In the genomic region with DNA sequence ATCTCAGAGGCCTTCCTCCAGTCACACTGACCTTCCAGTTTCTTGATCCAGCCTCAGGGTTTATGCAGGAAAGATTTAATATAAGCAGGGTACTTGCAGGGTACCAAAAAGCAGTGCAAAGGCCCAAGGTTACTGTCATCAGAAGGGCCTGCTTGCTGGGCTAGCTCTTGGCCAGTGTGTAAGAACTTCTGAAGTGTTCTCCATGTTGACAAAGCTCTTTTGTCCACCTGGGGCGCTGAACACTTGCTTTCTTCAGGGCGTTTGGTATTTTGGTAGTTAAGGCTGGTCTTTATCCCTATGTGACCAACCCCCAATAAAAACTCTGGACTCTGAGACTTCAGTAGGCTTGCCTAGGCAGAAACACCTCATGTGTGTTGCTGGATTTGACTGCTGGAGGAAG, we compare ENCODE assay signal across 2 cellular contexts.
TF ChIP-seq lines count a peak whose summit lies in the region.

No MANE protein-coding gene starts in this region.

TF ChIP-seq in GM23338, 12 proteins besides CTCF, POLR2A, EP300 and RAD21:
- TF ChIP-seq, protein P1, sequence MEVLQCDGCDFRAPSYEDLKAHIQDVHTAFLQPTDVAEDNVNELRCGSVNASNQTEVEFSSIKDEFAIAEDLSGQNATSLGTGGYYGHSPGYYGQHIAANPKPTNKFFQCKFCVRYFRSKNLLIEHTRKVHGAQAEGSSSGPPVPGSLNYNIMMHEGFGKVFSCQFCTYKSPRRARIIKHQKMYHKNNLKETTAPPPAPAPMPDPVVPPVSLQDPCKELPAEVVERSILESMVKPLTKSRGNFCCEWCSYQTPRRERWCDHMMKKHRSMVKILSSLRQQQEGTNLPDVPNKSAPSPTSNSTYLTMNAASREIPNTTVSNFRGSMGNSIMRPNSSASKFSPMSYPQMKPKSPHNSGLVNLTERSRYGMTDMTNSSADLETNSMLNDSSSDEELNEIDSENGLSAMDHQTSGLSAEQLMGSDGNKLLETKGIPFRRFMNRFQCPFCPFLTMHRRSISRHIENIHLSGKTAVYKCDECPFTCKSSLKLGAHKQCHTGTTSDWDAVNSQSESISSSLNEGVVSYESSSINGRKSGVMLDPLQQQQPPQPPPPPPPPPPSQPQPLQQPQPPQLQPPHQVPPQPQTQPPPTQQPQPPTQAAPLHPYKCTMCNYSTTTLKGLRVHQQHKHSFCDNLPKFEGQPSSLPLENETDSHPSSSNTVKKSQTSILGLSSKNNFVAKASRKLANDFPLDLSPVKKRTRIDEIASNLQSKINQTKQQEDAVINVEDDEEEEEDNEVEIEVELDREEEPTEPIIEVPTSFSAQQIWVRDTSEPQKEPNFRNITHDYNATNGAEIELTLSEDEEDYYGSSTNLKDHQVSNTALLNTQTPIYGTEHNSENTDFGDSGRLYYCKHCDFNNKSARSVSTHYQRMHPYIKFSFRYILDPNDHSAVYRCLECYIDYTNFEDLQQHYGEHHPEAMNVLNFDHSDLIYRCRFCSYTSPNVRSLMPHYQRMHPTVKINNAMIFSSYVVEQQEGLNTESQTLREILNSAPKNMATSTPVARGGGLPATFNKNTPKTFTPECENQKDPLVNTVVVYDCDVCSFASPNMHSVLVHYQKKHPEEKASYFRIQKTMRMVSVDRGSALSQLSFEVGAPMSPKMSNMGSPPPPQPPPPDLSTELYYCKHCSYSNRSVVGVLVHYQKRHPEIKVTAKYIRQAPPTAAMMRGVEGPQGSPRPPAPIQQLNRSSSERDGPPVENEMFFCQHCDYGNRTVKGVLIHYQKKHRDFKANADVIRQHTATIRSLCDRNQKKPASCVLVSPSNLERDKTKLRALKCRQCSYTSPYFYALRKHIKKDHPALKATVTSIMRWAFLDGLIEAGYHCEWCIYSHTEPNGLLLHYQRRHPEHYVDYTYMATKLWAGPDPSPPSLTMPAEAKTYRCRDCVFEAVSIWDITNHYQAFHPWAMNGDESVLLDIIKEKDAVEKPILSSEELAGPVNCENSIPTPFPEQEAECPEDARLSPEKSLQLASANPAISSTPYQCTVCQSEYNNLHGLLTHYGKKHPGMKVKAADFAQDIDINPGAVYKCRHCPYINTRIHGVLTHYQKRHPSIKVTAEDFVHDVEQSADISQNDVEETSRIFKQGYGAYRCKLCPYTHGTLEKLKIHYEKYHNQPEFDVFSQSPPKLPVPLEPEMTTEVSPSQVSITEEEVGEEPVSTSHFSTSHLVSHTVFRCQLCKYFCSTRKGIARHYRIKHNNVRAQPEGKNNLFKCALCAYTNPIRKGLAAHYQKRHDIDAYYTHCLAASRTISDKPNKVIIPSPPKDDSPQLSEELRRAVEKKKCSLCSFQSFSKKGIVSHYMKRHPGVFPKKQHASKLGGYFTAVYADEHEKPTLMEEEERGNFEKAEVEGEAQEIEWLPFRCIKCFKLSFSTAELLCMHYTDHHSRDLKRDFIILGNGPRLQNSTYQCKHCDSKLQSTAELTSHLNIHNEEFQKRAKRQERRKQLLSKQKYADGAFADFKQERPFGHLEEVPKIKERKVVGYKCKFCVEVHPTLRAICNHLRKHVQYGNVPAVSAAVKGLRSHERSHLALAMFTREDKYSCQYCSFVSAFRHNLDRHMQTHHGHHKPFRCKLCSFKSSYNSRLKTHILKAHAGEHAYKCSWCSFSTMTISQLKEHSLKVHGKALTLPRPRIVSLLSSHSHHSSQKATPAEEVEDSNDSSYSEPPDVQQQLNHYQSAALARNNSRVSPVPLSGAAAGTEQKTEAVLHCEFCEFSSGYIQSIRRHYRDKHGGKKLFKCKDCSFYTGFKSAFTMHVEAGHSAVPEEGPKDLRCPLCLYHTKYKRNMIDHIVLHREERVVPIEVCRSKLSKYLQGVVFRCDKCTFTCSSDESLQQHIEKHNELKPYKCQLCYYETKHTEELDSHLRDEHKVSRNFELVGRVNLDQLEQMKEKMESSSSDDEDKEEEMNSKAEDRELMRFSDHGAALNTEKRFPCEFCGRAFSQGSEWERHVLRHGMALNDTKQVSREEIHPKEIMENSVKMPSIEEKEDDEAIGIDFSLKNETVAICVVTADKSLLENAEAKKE (CRISPR knock-in tag; IDR thresholded peaks at IDR 0.05), result no peak
- TF ChIP-seq, protein P2, sequence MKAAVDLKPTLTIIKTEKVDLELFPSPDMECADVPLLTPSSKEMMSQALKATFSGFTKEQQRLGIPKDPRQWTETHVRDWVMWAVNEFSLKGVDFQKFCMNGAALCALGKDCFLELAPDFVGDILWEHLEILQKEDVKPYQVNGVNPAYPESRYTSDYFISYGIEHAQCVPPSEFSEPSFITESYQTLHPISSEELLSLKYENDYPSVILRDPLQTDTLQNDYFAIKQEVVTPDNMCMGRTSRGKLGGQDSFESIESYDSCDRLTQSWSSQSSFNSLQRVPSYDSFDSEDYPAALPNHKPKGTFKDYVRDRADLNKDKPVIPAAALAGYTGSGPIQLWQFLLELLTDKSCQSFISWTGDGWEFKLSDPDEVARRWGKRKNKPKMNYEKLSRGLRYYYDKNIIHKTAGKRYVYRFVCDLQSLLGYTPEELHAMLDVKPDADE (IDR thresholded peaks at IDR 0.05), result no peak
- TF ChIP-seq STAT1 (IDR thresholded peaks at IDR 0.05; ENCODE audit: unreplicated experiment) (no peak), ZNF331 (CRISPR knock-in tag; IDR thresholded peaks at IDR 0.05; ENCODE audit: low read depth) (no peak), EZH2phosphoT487 (IDR thresholded peaks at IDR 0.05; ENCODE audit: unreplicated experiment) (no peak), ZNF114 (CRISPR knock-in tag; IDR thresholded peaks at IDR 0.05) (no peak), JUNB (IDR thresholded peaks at IDR 0.05; ENCODE audit: unreplicated experiment) (no peak)

TF ChIP-seq in K562, 482 proteins besides CTCF, POLR2A, EP300 and RAD21 (continued from another document):
- TF ChIP-seq, protein P3, sequence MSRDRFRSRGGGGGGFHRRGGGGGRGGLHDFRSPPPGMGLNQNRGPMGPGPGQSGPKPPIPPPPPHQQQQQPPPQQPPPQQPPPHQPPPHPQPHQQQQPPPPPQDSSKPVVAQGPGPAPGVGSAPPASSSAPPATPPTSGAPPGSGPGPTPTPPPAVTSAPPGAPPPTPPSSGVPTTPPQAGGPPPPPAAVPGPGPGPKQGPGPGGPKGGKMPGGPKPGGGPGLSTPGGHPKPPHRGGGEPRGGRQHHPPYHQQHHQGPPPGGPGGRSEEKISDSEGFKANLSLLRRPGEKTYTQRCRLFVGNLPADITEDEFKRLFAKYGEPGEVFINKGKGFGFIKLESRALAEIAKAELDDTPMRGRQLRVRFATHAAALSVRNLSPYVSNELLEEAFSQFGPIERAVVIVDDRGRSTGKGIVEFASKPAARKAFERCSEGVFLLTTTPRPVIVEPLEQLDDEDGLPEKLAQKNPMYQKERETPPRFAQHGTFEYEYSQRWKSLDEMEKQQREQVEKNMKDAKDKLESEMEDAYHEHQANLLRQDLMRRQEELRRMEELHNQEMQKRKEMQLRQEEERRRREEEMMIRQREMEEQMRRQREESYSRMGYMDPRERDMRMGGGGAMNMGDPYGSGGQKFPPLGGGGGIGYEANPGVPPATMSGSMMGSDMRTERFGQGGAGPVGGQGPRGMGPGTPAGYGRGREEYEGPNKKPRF (IDR thresholded peaks at IDR 0.05; ENCODE audit: low read depth, low read length), result no peak
- TF ChIP-seq HMG20A (CRISPR knock-in tag; conservative IDR thresholded peaks at IDR 0.05) (no peak), HLTF (IDR thresholded peaks at IDR 0.05) (no peak), FOXK2 (conservative IDR thresholded peaks at IDR 0.05 in 1 of 2, IDR thresholded peaks at IDR 0.05 in 1 of 2; ENCODE audit: low read depth in 2 of 2) (no peak), FUS (optimal IDR thresholded peaks at IDR 0.05; ENCODE audit: low read depth, low read length) (no peak), HMG20B (CRISPR knock-in tag; IDR thresholded peaks at IDR 0.05) (no peak), LARP7 (IDR thresholded peaks at IDR 0.05) (no peak)
- TF ChIP-seq, protein P4, sequence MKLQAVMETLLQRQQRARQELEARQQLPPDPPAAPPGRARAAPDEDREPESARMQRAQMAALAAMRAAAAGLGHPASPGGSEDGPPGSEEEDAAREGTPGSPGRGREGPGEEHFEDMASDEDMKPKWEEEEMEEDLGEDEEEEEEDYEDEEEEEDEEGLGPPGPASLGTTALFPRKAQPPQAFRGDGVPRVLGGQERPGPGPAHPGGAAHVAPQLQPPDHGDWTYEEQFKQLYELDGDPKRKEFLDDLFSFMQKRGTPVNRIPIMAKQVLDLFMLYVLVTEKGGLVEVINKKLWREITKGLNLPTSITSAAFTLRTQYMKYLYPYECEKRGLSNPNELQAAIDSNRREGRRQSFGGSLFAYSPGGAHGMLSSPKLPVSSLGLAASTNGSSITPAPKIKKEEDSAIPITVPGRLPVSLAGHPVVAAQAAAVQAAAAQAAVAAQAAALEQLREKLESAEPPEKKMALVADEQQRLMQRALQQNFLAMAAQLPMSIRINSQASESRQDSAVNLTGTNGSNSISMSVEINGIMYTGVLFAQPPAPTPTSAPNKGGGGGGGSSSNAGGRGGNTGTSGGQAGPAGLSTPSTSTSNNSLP (IDR thresholded peaks at IDR 0.05; ENCODE audit: borderline replicate concordance, low read depth, low read length), result no peak
- TF ChIP-seq, protein P5, sequence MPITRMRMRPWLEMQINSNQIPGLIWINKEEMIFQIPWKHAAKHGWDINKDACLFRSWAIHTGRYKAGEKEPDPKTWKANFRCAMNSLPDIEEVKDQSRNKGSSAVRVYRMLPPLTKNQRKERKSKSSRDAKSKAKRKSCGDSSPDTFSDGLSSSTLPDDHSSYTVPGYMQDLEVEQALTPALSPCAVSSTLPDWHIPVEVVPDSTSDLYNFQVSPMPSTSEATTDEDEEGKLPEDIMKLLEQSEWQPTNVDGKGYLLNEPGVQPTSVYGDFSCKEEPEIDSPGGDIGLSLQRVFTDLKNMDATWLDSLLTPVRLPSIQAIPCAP (CRISPR knock-in tag; IDR thresholded peaks at IDR 0.05; ENCODE audit: borderline replicate concordance), result no peak
- TF ChIP-seq, protein P6, sequence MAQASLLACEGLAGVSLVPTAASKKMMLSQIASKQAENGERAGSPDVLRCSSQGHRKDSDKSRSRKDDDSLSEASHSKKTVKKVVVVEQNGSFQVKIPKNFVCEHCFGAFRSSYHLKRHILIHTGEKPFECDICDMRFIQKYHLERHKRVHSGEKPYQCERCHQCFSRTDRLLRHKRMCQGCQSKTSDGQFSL (CRISPR knock-in tag; IDR thresholded peaks at IDR 0.05), result no peak
- TF ChIP-seq, protein P6 (tag; IDR thresholded peaks at IDR 0.05), result no peak
